In the genomic region with DNA sequence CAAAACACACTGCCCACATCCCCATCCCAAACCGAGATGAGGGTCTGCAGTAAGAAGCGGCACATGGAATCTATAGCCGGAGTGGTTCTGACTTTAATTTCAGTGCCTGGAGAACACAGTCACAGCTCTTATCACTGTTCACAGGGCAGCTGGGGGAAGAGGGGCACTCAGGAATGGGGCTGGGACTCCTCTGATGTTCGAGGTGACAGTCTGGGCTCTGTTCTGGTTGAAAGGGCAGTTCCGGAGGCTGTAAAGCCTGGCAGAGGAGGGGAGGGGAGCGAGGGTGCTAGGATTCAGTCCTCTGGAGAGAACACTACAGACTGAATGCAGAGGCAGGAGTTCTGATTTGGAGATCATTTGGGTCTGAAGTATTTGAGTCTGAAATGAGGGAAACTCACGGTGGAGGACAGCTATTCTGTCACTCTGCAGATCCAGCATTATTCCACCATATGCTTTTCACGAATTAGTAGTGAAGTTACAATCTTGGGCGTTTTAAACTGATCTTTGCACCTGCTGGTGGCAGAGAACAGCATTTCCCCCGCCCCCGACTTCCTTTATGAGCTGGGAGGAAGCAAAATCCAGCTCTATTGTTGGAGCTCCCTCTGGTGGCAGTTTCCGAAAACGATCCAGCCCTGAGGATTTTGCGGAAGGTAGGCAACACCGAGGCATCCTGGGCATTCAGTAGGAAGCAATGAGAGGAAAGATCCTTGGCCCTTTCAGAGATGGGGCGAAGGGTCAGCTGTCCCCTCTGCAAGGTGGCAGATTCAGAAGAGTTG, we compare ENCODE assay signal across 8 cellular contexts. TPM values are rescaled to one million over a fixed set of nuclear protein-coding genes. Genes with fewer than 3 reads are reported as not detected.
DNase-seq lines count a peak whose midpoint lies in the region; ATAC-seq, FAIRE-seq and TF ChIP-seq lines count a peak whose summit lies in the region.

No MANE protein-coding gene starts in this region.

- H3K36me3 Mint-ChIP-seq in activated T-helper 17 cell treated with anti-CD3 and anti-CD28 coated beads, Interleukin-2, amount 50 U/mL, for 72 hours (ENCODE audit: low read depth): no peaks in the 10 kb centered on the region

- dilution Hi-C loops in IMR-90 (cut with HindIII; ENCODE audit: low sequenced_read_pairs, unreplicated experiment): no loop called here

- H2BK120ac ChIP-seq in IMR-90 (ENCODE audit: low read depth, low read length) (no peak overlapping the region), neuronal stem cell (ENCODE audit: low read depth, low read length) (no peak overlapping the region)

- H2BK20ac ChIP-seq in IMR-90 (ENCODE audit: low read depth, low read length): no peak overlapping the region

- 0% methylated on average over 6 of the region's 16 CpGs; no CpG with 5 or more reads in 1 of the 2 experiments for WGBS in IMR-90 (ENCODE audit: extremely low coverage in 2 of 2, insufficient read length in 1 of 2), 2 experiments
- WGBS in neuronal stem cell (ENCODE audit: extremely low coverage in 2 of 2, insufficient read length in 2 of 2, insufficient replicate concordance in 1 of 2), 2 donors: no CpG with 5 or more reads among the region's 16 CpGs

- H3K23ac ChIP-seq in IMR-90 (ENCODE audit: low read depth, low read length) (no peak overlapping the region), neuronal stem cell (ENCODE audit: low read depth, low read length, poor library complexity) (no peak overlapping the region)

- H3K36me3 ChIP-seq in IMR-90 (ENCODE audit: control insufficient read depth, insufficient read depth, low read length) (no peaks in the 10 kb centered on the region), neuronal stem cell (replicated peaks in 1 of 2; ENCODE audit: control insufficient read depth in 2 of 2, insufficient read depth in 2 of 2, low read length in 2 of 2) (no peaks in the 10 kb centered on the region), stomach smooth muscle (ENCODE audit: control insufficient read depth in 2 of 2, insufficient read depth in 2 of 2, low read length in 2 of 2) (no peaks in the 10 kb centered on the region)

- H4K5ac ChIP-seq in IMR-90 (ENCODE audit: low read depth, low read length): no peak overlapping the region

- DNase-seq in DMS53 treated with DMSO at 0.1 percent for 48 hours (lab: John Stamatoyannopoulos, UW; ENCODE audit: unreplicated experiment): peak; percentile 71
- DNase-seq in IMR-90: peak; percentile 57
- peak; percentile 49 for DNase-seq in RCC 7860 (ENCODE audit: low spot score)
- peak; percentile 63 to 88 for DNase-seq in foreskin fibroblast
- peak; percentile 92 for DNase-seq in neuronal stem cell (ENCODE audit: low spot score)

- H3K18ac ChIP-seq in IMR-90 (ENCODE audit: low read depth, low read length): no peak overlapping the region
- H3K18ac ChIP-seq in neuronal stem cell (ENCODE audit: low read length): peak overlapping the region; percentile 22

- H4K20me1 ChIP-seq in IMR-90 (ENCODE audit: insufficient read depth, low read length): no peaks in the 10 kb centered on the region

- H3K14ac ChIP-seq in IMR-90 (replicated peaks; ENCODE audit: low read depth, low read length) (no peak overlapping the region), neuronal stem cell (ENCODE audit: low read length) (no peak overlapping the region)

- H3K4ac ChIP-seq in IMR-90 (ENCODE audit: low read depth, low read length) (no peak overlapping the region), neuronal stem cell (ENCODE audit: low read length) (no peak overlapping the region)

- H3K9me1 ChIP-seq in IMR-90 (ENCODE audit: insufficient read depth, low read length): no peaks in the 10 kb centered on the region

- H3K79me1 ChIP-seq in IMR-90 (ENCODE audit: low read depth in 1 of 2, low read length in 2 of 2) (no peaks in the 10 kb centered on the region), neuronal stem cell (ENCODE audit: low read depth, low read length) (no peaks in the 10 kb centered on the region)

- TF ChIP-seq CTCF in IMR-90 (conservative IDR thresholded peaks at IDR 0.05; ENCODE audit: low read depth, low read length): peak; percentile 86
- TF ChIP-seq CTCF in foreskin fibroblast (IDR thresholded peaks at IDR 0.05; ENCODE audit: low read depth, low read length): peak; percentile 93

- H2BK5ac ChIP-seq in IMR-90 (ENCODE audit: low read depth, low read length, poor library complexity, severe bottlenecking): no peak overlapping the region
- no peak overlapping the region for H2BK5ac ChIP-seq in neuronal stem cell (ENCODE audit: low read length)

- ATAC-seq in GM21576 (IDR thresholded peaks at IDR 0.05; ENCODE audit: unreplicated experiment) (peak; percentile 76), IMR-90 (ENCODE audit: low read depth) (peak; percentile 88)
- ATAC-seq in activated T-helper 17 cell treated with anti-CD3 and anti-CD28 coated beads, Interleukin-2, amount 50 U/mL, for 72 hours (replicated peaks): peak; percentile 89

- TF ChIP-seq RAD21 in IMR-90 (IDR thresholded peaks at IDR 0.05; ENCODE audit: low read length): peak; percentile 79

- intact Hi-C loops in IMR-90 (cut with micrococcal nuclease): loop anchor here (2.0 kb wide), 2 partner anchors 338 to 486 kb away; no protein-coding TSS in a partner anchor

- in situ Hi-C loops in IMR-90 (cut with MboI; ENCODE audit: low sequenced_read_pairs): loop anchor here (5.0 kb wide), 2 partner anchors 382 to 502 kb away; no protein-coding TSS in a partner anchor

- H2AK5ac ChIP-seq in IMR-90 (ENCODE audit: low read depth, low read length) (no peak overlapping the region), neuronal stem cell (ENCODE audit: low read depth, low read length) (no peak overlapping the region)

- H3K56ac ChIP-seq in IMR-90 (ENCODE audit: extremely low read depth, insufficient read depth, low read length): no peak overlapping the region

- no peak overlapping the region for H2BK12ac ChIP-seq in neuronal stem cell (ENCODE audit: low read length)

- no peak overlapping the region for H3K27ac Mint-ChIP-seq in activated T-helper 17 cell treated with anti-CD3 and anti-CD28 coated beads, Interleukin-2, amount 50 U/mL, for 72 hours

- TF ChIP-seq POLR2A in IMR-90 (IDR thresholded peaks at IDR 0.05; ENCODE audit: low read depth, low read length): no peak

- H2BK15ac ChIP-seq in IMR-90 (ENCODE audit: low read depth, low read length): no peak overlapping the region
- no peak overlapping the region for H2BK15ac ChIP-seq in neuronal stem cell (ENCODE audit: low read length)

- no peaks in the 10 kb centered on the region for H3K9me3 ChIP-seq in IMR-90 (ENCODE audit: control insufficient read depth, insufficient read depth, low read length)
- H3K9me3 ChIP-seq in neuronal stem cell (replicated peaks in 1 of 2; ENCODE audit: control insufficient read depth in 2 of 2, insufficient read depth in 1 of 2, low read depth in 1 of 2, low read length in 2 of 2): no peaks in the 10 kb centered on the region
- no peaks in the 10 kb centered on the region for H3K9me3 ChIP-seq in stomach smooth muscle (ENCODE audit: control insufficient read depth in 2 of 2, low read length in 2 of 2)

- H4K91ac ChIP-seq in IMR-90 (ENCODE audit: insufficient read depth, low read depth, low read length) (no peak overlapping the region), neuronal stem cell (ENCODE audit: low read depth, low read length, poor library complexity) (no peak overlapping the region)

- H3K9me3 Mint-ChIP-seq in activated T-helper 17 cell treated with anti-CD3 and anti-CD28 coated beads, Interleukin-2, amount 50 U/mL, for 72 hours: no peaks in the 10 kb centered on the region

- H3K9ac ChIP-seq in IMR-90 (ENCODE audit: low read depth, low read length) (no peak overlapping the region), neuronal stem cell (ENCODE audit: low read depth, low read length, poor library complexity) (peak overlapping the region; percentile 81), stomach smooth muscle (ENCODE audit: low read length in 2 of 2) (no peak overlapping the region)

- no TSS peak for BruUV-seq in IMR-90 (replicated peaks; lab: Mats Ljungman, UMichigan)

- H3K27ac ChIP-seq in IMR-90 (ENCODE audit: insufficient read depth, low read length) (no peak overlapping the region), neuronal stem cell (replicated peaks; ENCODE audit: low read length) (no peak overlapping the region), stomach smooth muscle (ENCODE audit: low read length) (no peak overlapping the region)

- H2AFZ ChIP-seq in IMR-90 (replicated peaks; ENCODE audit: low read length, poor library complexity) (peak overlapping the region; percentile 89), neuronal stem cell (ENCODE audit: low read length) (peak overlapping the region; percentile 68)

- H3K4me2 ChIP-seq in IMR-90 (ENCODE audit: low read depth, low read length): peak overlapping the region; percentile 64
- peak overlapping the region; percentile 90 for H3K4me2 ChIP-seq in neuronal stem cell (ENCODE audit: insufficient read depth, low read length, poor library complexity, severe bottlenecking)

- H3K4me3 Mint-ChIP-seq in activated T-helper 17 cell treated with anti-CD3 and anti-CD28 coated beads, Interleukin-2, amount 50 U/mL, for 72 hours: peak overlapping the region; percentile 81

- H3K27me3 Mint-ChIP-seq in activated T-helper 17 cell treated with anti-CD3 and anti-CD28 coated beads, Interleukin-2, amount 50 U/mL, for 72 hours: peaks cover 27% of the 10 kb centered on the region

- H3K4me3 ChIP-seq in IMR-90 (ENCODE audit: insufficient read depth, low read depth, low read length) (no peak overlapping the region), foreskin fibroblast (ENCODE audit: low read depth in 1 of 2, low read length in 2 of 2) (peak overlapping the region; percentile 46 to 53), neuronal stem cell (ENCODE audit: low read length in 2 of 2) (peak overlapping the region; percentile 14 to 74), stomach smooth muscle (ENCODE audit: low read length in 2 of 2) (peak overlapping the region; percentile 67 to 74)

- no peak for FAIRE-seq in RCC 7860 (lab: Jason Lieb, UNC)

- no peaks in the 10 kb centered on the region for H3K4me1 ChIP-seq in IMR-90 (ENCODE audit: control insufficient read depth, insufficient read depth, low read length)
- H3K4me1 ChIP-seq in neuronal stem cell (ENCODE audit: control insufficient read depth in 2 of 2, insufficient read depth in 1 of 2, low read depth in 1 of 2, low read length in 2 of 2): peaks cover 5 to 8% of the 10 kb centered on the region in 2 donors
- H3K4me1 ChIP-seq in stomach smooth muscle (ENCODE audit: control insufficient read depth, insufficient read depth, low read length): peaks cover 13% of the 10 kb centered on the region

- H4K8ac ChIP-seq in IMR-90 (ENCODE audit: low read depth in 2 of 2, low read length in 2 of 2) (no peak overlapping the region), neuronal stem cell (ENCODE audit: low read depth, low read length) (no peak overlapping the region)

- H3K27me3 ChIP-seq in IMR-90 (ENCODE audit: control insufficient read depth, insufficient read depth, low read length): peaks cover 21% of the 10 kb centered on the region
- peaks cover 2 to 59% (median 24%) of the 10 kb centered on the region in 3 experiments for H3K27me3 ChIP-seq in neuronal stem cell (ENCODE audit: control insufficient read depth in 3 of 3, insufficient read depth in 3 of 3, low read depth in 1 of 3, low read length in 3 of 3)
- H3K27me3 ChIP-seq in stomach smooth muscle (ENCODE audit: control insufficient read depth in 1 of 2, insufficient read depth in 2 of 2, low read length in 2 of 2): peaks cover 41 to 42% of the 10 kb centered on the region in 2 donors

- POLR2A ChIA-PET in IMR-90 (lab: Charles Lee; ENCODE audit: unreplicated experiment): no interaction called here

- CTCF ChIA-PET in IMR-90 (lab: Yijun Ruan, JAX): interaction anchor here (0.6 to 2.6 kb wide), 12 partner anchors 9 to 529 kb away, joined by 3 to 28 read pairs (median 3); no protein-coding TSS in a partner anchor

- peaks cover 16% of the 10 kb centered on the region for H3K4me1 Mint-ChIP-seq in activated T-helper 17 cell treated with anti-CD3 and anti-CD28 coated beads, Interleukin-2, amount 50 U/mL, for 72 hours

- no peak overlapping the region for H2AK9ac ChIP-seq in IMR-90 (replicated peaks; ENCODE audit: low read depth, low read length, poor library complexity)

RNA-seq across cellular contexts. Expression of a gene that starts 22.7 kb away (rescaled TPM):
- total RNA-seq in IMR-90 (2012; rRNA removed): not detected in 2 replicates
- not detected in 2 replicates for polyA plus RNA-seq in IMR-90 (2012; rRNA removed)
- polyA plus RNA-seq in IMR-90 (2012; cell fraction: cytosol; rRNA removed): not detected in 2 replicates
- not detected in 2 replicates for polyA plus RNA-seq in IMR-90 (2012; cell fraction: nucleus; rRNA removed; ENCODE audit: low replicate concordance)
- not detected for total RNA-seq in activated T-helper 17 cell treated with anti-CD3 and anti-CD28 coated beads, Interleukin-2, amount 50 U/mL, for 72 hours
- not detected for polyA plus RNA-seq in neuronal stem cell (2013, experiment 1 of 2)
- polyA plus RNA-seq in neuronal stem cell (2013, experiment 2 of 2): not detected

RNA-seq across cellular contexts. Expression of a gene that starts 36.6 kb away (rescaled TPM):
- total RNA-seq in IMR-90 (2012; rRNA removed): not detected in 2 replicates
- not detected in 2 replicates for polyA plus RNA-seq in IMR-90 (2012; rRNA removed)
- not detected in 2 replicates for polyA plus RNA-seq in IMR-90 (2012; cell fraction: cytosol; rRNA removed)
- polyA plus RNA-seq in IMR-90 (2012; cell fraction: nucleus; rRNA removed; ENCODE audit: low replicate concordance): not detected in 2 replicates
- not detected for total RNA-seq in activated T-helper 17 cell treated with anti-CD3 and anti-CD28 coated beads, Interleukin-2, amount 50 U/mL, for 72 hours
- 8.1 TPM for polyA plus RNA-seq in neuronal stem cell (2013, experiment 1 of 2)
- 8.3 TPM for polyA plus RNA-seq in neuronal stem cell (2013, experiment 2 of 2)
